Comparison of ENCODE assay signal across 30 cellular contexts in the genomic region with DNA sequence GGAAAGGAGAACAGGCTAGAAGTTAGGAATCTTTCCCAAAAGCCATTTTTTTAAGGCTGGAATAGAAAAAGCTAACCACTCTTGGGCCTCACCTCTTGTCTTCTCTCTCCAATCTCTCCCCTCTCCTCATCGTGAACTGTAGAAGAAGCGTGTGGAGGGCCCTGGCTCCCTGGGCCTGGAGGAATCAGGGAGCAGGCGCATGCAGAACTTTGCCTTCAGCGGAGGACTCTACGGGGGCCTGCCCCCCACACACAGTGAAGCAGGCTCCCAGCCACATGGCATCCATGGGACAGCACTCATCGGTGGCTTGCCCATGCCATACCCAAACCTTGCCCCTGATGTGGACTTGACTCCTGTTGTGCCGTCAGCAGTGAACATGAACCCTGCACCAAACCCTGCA.
"Had no signal": no experiment of that assay in that cellular context is flagged by ENCODE, and none has a peak within 500 bp of the region (broad histone marks: within the 10 kb centered on the region; RNA-seq: fewer than 3 reads in every experiment).

No MANE protein-coding gene starts in this region.

- FAIRE-seq: endometrium, frontal cortex, urothelium cell line had no signal

- H3K9ac ChIP-seq: neural progenitor cell, parathyroid adenoma had no signal

- H3K4me3 ChIP-seq: colonic mucosa, lower lobe of right lung, mucosa of descending colon, neural progenitor cell, right lobe of liver, smooth muscle cell, testis, tibial artery had no signal

- H3K4me1 Mint-ChIP-seq: immature natural killer cell, neural progenitor cell had no signal

- H3K27ac Mint-ChIP-seq: dendritic cell treated with granulocyte-macrophage colony-stimulating factor and Interleukin-4, amounts not matched to agents 40 ng/mL and 50 ng/mL, for 4 days; neural progenitor cell; type B pancreatic cell had no signal

- H3K4me3 Mint-ChIP-seq: dendritic cell treated with granulocyte-macrophage colony-stimulating factor and Interleukin-4, amounts not matched to agents 40 ng/mL and 50 ng/mL, for 4 days; immature natural killer cell; naive B cell; natural killer cell treated with Interleukin-12 subunit alpha and Interleukin-12 subunit beta and Interleukin-15 and Interleukin-18, amount 100 ng/mL, for 72 hours; neural progenitor cell; type B pancreatic cell had no signal

- H3K27me3 Mint-ChIP-seq: dendritic cell treated with granulocyte-macrophage colony-stimulating factor and Interleukin-4, amounts not matched to agents 40 ng/mL and 50 ng/mL, for 4 days; naive B cell; natural killer cell treated with Interleukin-12 subunit alpha and Interleukin-12 subunit beta and Interleukin-15 and Interleukin-18, amount 100 ng/mL, for 72 hours; progenitor cell of endocrine pancreas; type B pancreatic cell had no signal

- H3K9me3 Mint-ChIP-seq: dendritic cell treated with granulocyte-macrophage colony-stimulating factor and Interleukin-4, amounts not matched to agents 40 ng/mL and 50 ng/mL, for 4 days; immature natural killer cell; naive B cell; natural killer cell treated with Interleukin-12 subunit alpha and Interleukin-12 subunit beta and Interleukin-15 and Interleukin-18, amount 100 ng/mL, for 72 hours; type B pancreatic cell had no signal

- H3K27ac ChIP-seq: colonic mucosa, lower lobe of right lung, neural progenitor cell, parathyroid adenoma, right lobe of liver, testis, tibial artery had no signal

- H2AFZ ChIP-seq: neural progenitor cell, parathyroid adenoma had no signal

- H3K9me3 ChIP-seq: colonic mucosa, lower lobe of right lung, mucosa of descending colon, right lobe of liver, testis, tibial artery had no signal

- H3K4me2 ChIP-seq: neural progenitor cell, smooth muscle cell had no signal

- DNase-seq: colonic mucosa; effector memory CD4-positive, alpha-beta T cell; hypothalamus; immature natural killer cell; islet precursor cell; kidney glomerular epithelial cell; left colon; left ventricle myocardium superior; lower lobe of right lung; mucosa of descending colon; naive B cell; right lobe of liver; stimulated activated CD4-positive, alpha-beta T cell treated with anti-CD3 and anti-CD28 coated beads, Interleukin-12 subunit alpha, Interleukin-12 subunit beta, amount 100 ng/mL, for 4 hours; stimulated activated CD4-positive, alpha-beta T cell treated with anti-CD3 and anti-CD28 coated beads, Interleukin-1b, Interleukin-23, amount 100 ng/mL, for 48 hours; stimulated activated CD4-positive, alpha-beta T cell treated with anti-CD3 and anti-CD28 coated beads, Interleukin-4, amount 100 ng/mL, for 1 hour; stimulated activated CD8-positive, alpha-beta memory T cell treated with anti-CD3 and anti-CD28 coated beads, Interleukin-4, amount 100 ng/mL, for 48 hours; stimulated activated naive CD4-positive, alpha-beta T cell treated with Interleukin-2 at 50 U/mL for 16 hours; substantia nigra; testis; tibial artery had no signal

- H3K79me2 ChIP-seq: parathyroid adenoma had no signal

- ATAC-seq: left colon; left ventricle myocardium superior; lower lobe of right lung; mucosa of descending colon; natural killer cell treated with Interleukin-12 subunit alpha and Interleukin-12 subunit beta and Interleukin-15 and Interleukin-18, amount 100 ng/mL, for 72 hours; right lobe of liver had no signal

- H3K27me3 ChIP-seq: colonic mucosa, neural progenitor cell, right lobe of liver, testis, tibial artery had no signal

- H3K4me1 ChIP-seq: colonic mucosa, lower lobe of right lung, neural progenitor cell, parathyroid adenoma, right lobe of liver, testis, tibial artery had no signal
